ENCODE assay signal across 25 cellular contexts in the genomic region with DNA sequence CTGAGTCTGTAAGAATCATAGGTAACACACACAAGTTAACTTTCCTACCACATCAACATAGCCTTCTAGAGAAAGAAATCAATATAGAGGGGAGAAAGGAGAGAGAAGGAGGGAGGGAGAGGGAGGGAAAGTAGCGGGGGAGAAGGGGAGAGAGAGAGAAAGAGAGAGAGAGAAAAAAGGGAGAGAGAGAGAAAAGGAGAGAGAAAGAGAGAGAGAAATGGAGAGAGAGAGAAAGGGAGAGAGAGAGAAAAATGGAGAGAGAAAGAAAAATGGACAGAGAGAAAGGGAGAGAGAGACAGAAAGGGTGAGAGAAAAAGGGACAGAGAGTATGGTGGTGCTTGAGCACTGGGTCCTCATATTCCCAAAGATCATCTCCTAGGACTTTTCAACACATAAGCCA.
"Had no signal": no experiment of that assay in that cellular context is flagged by ENCODE, and none has a peak within 500 bp of the region (broad histone marks: within the 10 kb centered on the region; RNA-seq: fewer than 3 reads in every experiment).

No MANE protein-coding gene starts in this region.

- H3K9me3 ChIP-seq: body of pancreas, colonic mucosa had no signal

- H3K4me3 ChIP-seq: body of pancreas, colonic mucosa, dorsolateral prefrontal cortex had no signal

- H3K4me1 ChIP-seq: body of pancreas, colonic mucosa had no signal

- H3K27me3 ChIP-seq: body of pancreas, dorsolateral prefrontal cortex had no signal

- DNase-seq: activated B cell treated with CpG ODN at 0.5 μM for 24 hours; activated CD4-positive, alpha-beta T cell treated with anti-CD3 and anti-CD28 coated beads for 48 hours; activated CD4-positive, alpha-beta T cell treated with anti-CD3 and anti-CD28 coated beads, Interleukin-2, amount 50 U/mL, for 1 hour; activated CD4-positive, alpha-beta T cell treated with anti-CD3 and anti-CD28 coated beads, Interleukin-2, amount 50 U/mL, for 48 hours; activated CD8-positive, alpha-beta memory T cell treated with anti-CD3 and anti-CD28 coated beads for 24 hours; activated CD8-positive, alpha-beta T cell treated with anti-CD3 and anti-CD28 coated beads for 36 hours; activated effector memory CD4-positive, alpha-beta T cell treated with Interleukin-2 at 50 U/mL for 16 hours; activated gamma-delta T cell treated with Interleukin-2 at 50 U/mL for 16 hours; activated naive CD4-positive, alpha-beta T cell treated with anti-CD3 and anti-CD28 coated beads, Interleukin-2, amount 50 U/mL, for 16 hours; activated naive CD4-positive, alpha-beta T cell treated with Interleukin-2 at 50 U/mL for 16 hours; activated T-cell treated with anti-CD3 and anti-CD28 coated beads, Interleukin-2, amount 50 U/mL, for 4 hours; amygdala; aorta; body of pancreas; caudate nucleus; colonic mucosa; dorsolateral prefrontal cortex; effector memory CD4-positive, alpha-beta T cell; endodermal cell; foreskin fibroblast; head of caudate nucleus; T-helper 1 cell; T-helper 17 cell; T1000; WERI-Rb-1 had no signal

- H3K27ac ChIP-seq: body of pancreas, colonic mucosa, dorsolateral prefrontal cortex, WERI-Rb-1 had no signal

- H3K36me3 ChIP-seq: colonic mucosa, WERI-Rb-1 had no signal
